8 cellular contexts compared by ENCODE assay signal in the genomic region with DNA sequence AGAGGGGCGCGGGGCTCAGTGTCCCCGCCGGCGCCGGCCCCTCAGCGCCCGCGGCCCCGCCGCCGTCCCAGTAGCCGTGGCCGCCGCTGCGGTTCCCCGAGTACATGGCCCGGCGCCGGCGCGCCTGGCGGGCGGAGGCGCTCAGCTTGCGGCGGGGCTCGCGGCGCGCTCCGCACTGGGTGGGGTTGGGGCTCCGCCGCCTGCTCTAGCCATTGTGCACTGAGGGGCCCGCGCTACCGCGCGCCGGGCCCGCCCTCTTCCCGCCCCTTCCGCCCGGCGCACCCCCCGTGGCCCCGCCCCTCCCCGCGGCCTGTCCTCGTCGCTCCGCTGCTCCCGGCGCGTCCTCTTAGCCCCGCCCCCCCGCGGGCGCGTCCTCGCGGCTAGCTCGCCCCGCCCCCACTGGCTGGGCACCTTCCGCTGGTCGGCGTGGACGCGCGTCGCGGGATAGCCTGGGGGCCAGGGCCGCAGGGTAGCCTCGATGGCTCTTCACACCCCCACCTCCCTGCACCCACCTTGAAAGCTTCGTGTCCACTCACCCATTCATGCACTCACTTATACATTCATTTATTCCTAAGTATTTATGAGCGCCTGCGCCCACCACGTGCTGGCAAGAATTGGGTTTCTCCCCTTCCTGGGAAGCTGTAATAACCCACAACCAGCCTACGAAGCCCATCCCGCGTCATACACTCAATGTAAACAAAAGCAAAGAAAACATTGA. TPM values are rescaled to one million over a fixed set of nuclear protein-coding genes. Genes with fewer than 3 reads are reported as not detected.
DNase-seq lines count a peak whose midpoint lies in the region; ATAC-seq and TF ChIP-seq lines count a peak whose summit lies in the region.

A gene with protein sequence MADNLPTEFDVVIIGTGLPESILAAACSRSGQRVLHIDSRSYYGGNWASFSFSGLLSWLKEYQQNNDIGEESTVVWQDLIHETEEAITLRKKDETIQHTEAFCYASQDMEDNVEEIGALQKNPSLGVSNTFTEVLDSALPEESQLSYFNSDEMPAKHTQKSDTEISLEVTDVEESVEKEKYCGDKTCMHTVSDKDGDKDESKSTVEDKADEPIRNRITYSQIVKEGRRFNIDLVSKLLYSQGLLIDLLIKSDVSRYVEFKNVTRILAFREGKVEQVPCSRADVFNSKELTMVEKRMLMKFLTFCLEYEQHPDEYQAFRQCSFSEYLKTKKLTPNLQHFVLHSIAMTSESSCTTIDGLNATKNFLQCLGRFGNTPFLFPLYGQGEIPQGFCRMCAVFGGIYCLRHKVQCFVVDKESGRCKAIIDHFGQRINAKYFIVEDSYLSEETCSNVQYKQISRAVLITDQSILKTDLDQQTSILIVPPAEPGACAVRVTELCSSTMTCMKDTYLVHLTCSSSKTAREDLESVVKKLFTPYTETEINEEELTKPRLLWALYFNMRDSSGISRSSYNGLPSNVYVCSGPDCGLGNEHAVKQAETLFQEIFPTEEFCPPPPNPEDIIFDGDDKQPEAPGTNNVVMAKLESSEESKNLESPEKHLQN (minus strand): TSS at position 221 of the 718 bp plus-strand sequence. CDS start 4,603 bp downstream, outside the sequence.
A gene with protein sequence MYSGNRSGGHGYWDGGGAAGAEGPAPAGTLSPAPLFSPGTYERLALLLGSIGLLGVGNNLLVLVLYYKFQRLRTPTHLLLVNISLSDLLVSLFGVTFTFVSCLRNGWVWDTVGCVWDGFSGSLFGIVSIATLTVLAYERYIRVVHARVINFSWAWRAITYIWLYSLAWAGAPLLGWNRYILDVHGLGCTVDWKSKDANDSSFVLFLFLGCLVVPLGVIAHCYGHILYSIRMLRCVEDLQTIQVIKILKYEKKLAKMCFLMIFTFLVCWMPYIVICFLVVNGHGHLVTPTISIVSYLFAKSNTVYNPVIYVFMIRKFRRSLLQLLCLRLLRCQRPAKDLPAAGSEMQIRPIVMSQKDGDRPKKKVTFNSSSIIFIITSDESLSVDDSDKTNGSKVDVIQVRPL (minus strand): TSS at position 221 of the 718 bp plus-strand sequence. CDS start 115 bp downstream, at position 106.

- TF ChIP-seq CTCF in OCI-LY1 (IDR thresholded peaks at IDR 0.05; ENCODE audit: low read length), result no peak

- peak; percentile 77 for ATAC-seq in GM21447 (IDR thresholded peaks at IDR 0.05; ENCODE audit: unreplicated experiment)

- H3K27me3 ChIP-seq in HUES64 (ENCODE audit: insufficient read depth, low read length) (no peaks in the 10 kb centered on the region), OCI-LY1 (ENCODE audit: insufficient read depth, low read length) (no peaks in the 10 kb centered on the region)

- DNase-seq in D341Med (ENCODE audit: low spot score), result peak; percentile 100
- peak; percentile 90 for DNase-seq in activated T-cell treated with anti-CD3 and anti-CD28 coated beads for 24 hours (ENCODE audit: low read depth)
- DNase-seq in epithelial cell of prostate (ENCODE audit: low read depth, low spot score), result peak; percentile 40
- peak; percentile 94 for DNase-seq in mucosa of gallbladder (ENCODE audit: low spot score)
- DNase-seq in stimulated activated CD8-positive, alpha-beta memory T cell treated with anti-CD3 and anti-CD28 coated beads, Interleukin-4, amount 100 ng/mL, for 24 hours (ENCODE audit: low read depth), result peak; percentile 93

- H3K36me3 ChIP-seq in HUES64 (ENCODE audit: insufficient read depth, low read length) (peaks cover 22% of the 10 kb centered on the region), OCI-LY1 (ENCODE audit: insufficient read depth, low read length) (peaks cover 3% of the 10 kb centered on the region; the same call in 1 of the 2 replicates)

- H4K20me1 ChIP-seq in OCI-LY1 (ENCODE audit: insufficient read depth, low read length), result no peaks in the 10 kb centered on the region

- peak within 1 kb of the TSS; percentile 89 for H2AFZ ChIP-seq in OCI-LY1 (ENCODE audit: low read length)

- H3K4me1 ChIP-seq in HUES64 (ENCODE audit: insufficient read depth, low read length) (peaks cover 25% of the 10 kb centered on the region), OCI-LY1 (ENCODE audit: insufficient read depth, low read length, severe bottlenecking) (peaks cover 28% of the 10 kb centered on the region)

- peak within 1 kb of the TSS; percentile 96 for H3K9ac ChIP-seq in HUES64 (ENCODE audit: low read depth, low read length)
- H3K9ac ChIP-seq in OCI-LY1 (ENCODE audit: low read length), result peak within 1 kb of the TSS; percentile 83

- no peaks in the 10 kb centered on the region for H3F3A ChIP-seq in OCI-LY1 (ENCODE audit: insufficient read depth, low read length)

- H3K79me2 ChIP-seq in OCI-LY1 (ENCODE audit: insufficient read depth, low read length), result no peaks in the 10 kb centered on the region

- H3K27ac ChIP-seq in HUES64 (ENCODE audit: low read depth, low read length) (peak within 1 kb of the TSS; percentile 86), OCI-LY1 (ENCODE audit: low read depth, low read length, poor library complexity, severe bottlenecking) (no peak within 1 kb of the TSS), epithelial cell of prostate (peak within 1 kb of the TSS; percentile 66)

- H3K9me2 ChIP-seq in OCI-LY1 (ENCODE audit: low read depth, low read length), result no peaks in the 10 kb centered on the region

- peaks cover 4% of the 10 kb centered on the region; the same call in 1 of the 2 replicates for H3K9me3 ChIP-seq in HUES64 (ENCODE audit: insufficient read depth, low read depth, low read length)
- no peaks in the 10 kb centered on the region for H3K9me3 ChIP-seq in OCI-LY1 (ENCODE audit: low read length)

- H3K4me3 ChIP-seq in HUES64 (ENCODE audit: low read length), result peak within 1 kb of the TSS; percentile 100
- peak within 1 kb of the TSS; percentile 94 for H3K4me3 ChIP-seq in OCI-LY1 (ENCODE audit: low read depth, low read length, poor library complexity, severe bottlenecking)

- 5% methylated on average over 81 of the region's 81 CpGs for WGBS in HUES64

- peak within 1 kb of the TSS; percentile 99 for H3K4me2 ChIP-seq in OCI-LY1 (ENCODE audit: low read length)

RNA-seq across cellular contexts. Expression of the first gene that starts in this region (rescaled TPM):
- 23.5 TPM for polyA plus RNA-seq in HUES64 (2013, experiment 1 of 2)
- 24.5 TPM for polyA plus RNA-seq in HUES64 (2013, experiment 2 of 2)
- total RNA-seq in mucosa of gallbladder, result 10.8 TPM

RNA-seq across cellular contexts. Expression of the second gene that starts in this region (rescaled TPM):
- 27.0 TPM for polyA plus RNA-seq in HUES64 (2013, experiment 1 of 2)
- polyA plus RNA-seq in HUES64 (2013, experiment 2 of 2), result 30.4 TPM
- 13.0 TPM for total RNA-seq in mucosa of gallbladder

Comparison
In these comparisons a context has a peak if more than half of its experiments do, and no peak if none do; other contexts are left out.
1. DNase-seq: peak in every context shown above with its lines; median percentile 100 in D341Med; 94 in mucosa of gallbladder; 93 in stimulated activated CD8-positive, alpha-beta memory T cell treated with anti-CD3 and anti-CD28 coated beads, Interleukin-4, amount 100 ng/mL, for 24 hours; 90 in activated T-cell treated with anti-CD3 and anti-CD28 coated beads for 24 hours; 40 in epithelial cell of prostate.